ENCODE assay signal across 8 cellular contexts in the genomic region with DNA sequence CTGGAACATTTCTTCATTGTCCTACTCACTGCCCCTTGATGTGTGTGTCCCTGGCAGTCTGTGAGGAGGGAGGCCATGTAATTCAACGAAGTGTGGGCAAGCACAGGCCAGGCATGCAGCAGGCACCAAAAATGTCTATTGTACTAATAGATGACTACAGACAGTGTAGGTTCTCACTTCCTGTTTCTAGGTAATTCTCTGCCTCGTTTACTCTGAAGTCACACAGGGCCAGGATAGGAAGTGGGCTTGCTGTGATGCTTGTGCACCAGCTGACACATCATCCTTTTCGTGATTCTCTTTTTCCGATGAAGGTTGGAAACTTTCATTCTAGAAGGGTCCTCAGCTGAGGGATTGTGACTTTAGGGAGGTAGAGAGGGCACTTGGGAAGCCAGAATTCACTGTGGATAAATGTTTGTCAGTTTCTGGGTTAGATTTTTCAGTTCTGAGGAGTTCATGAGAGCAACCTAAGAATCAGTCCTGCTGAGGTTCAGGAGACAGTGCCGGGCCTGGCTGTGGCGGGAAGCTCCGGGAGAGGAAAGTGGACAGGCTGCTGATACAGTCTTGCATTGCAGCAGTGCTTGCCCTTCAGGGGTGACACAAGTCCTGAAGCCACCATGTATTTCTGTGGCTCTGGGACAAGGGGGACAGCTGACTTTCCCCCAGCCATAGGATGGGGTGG. TPM values are rescaled to one million over a fixed set of nuclear protein-coding genes. Genes with fewer than 3 reads are reported as not detected.
DNase-seq lines count a peak whose midpoint lies in the region; ATAC-seq and TF ChIP-seq lines count a peak whose summit lies in the region.

No MANE protein-coding gene starts in this region.

- H3K79me2 ChIP-seq in mammary epithelial cell (ENCODE audit: insufficient read depth, low read length), result peaks cover 2% of the 10 kb centered on the region

- H3K36me3 ChIP-seq in mammary epithelial cell (ENCODE audit: insufficient read depth, low read length), result no peaks in the 10 kb centered on the region
- no peaks in the 10 kb centered on the region for H3K36me3 ChIP-seq in spleen

- H3K9ac ChIP-seq in mammary epithelial cell (ENCODE audit: insufficient read depth, low read length), result no peak overlapping the region

- H3K9me3 Mint-ChIP-seq in MCF 10A (ENCODE audit: unreplicated experiment), result no peaks in the 10 kb centered on the region
- no peaks in the 10 kb centered on the region for H3K9me3 Mint-ChIP-seq in activated CD4-positive, alpha-beta memory T cell treated with anti-CD3 and anti-CD28 coated beads, Interleukin-2, amount 10 ng/mL, durations not matched to agents 7 days and 5 days

- no peak overlapping the region for H3K4me3 ChIP-seq in mammary epithelial cell (replicated peaks in 1 of 3; ENCODE audit: insufficient read depth in 1 of 3, low read depth in 2 of 3, low read length in 3 of 3)
- H3K4me3 ChIP-seq in spleen, result no peak overlapping the region

- TF ChIP-seq CTCF in mammary epithelial cell (conservative IDR thresholded peaks at IDR 0.05 in 1 of 2, IDR thresholded peaks at IDR 0.05 in 1 of 2; ENCODE audit: extremely low read depth in 1 of 2, insufficient read depth in 1 of 2, low read depth in 1 of 2, low read length in 2 of 2) (no peak), MCF 10A (IDR thresholded peaks at IDR 0.05; ENCODE audit: unreplicated experiment) (no peak), spleen (IDR thresholded peaks at IDR 0.05 in 8 of 11, conservative IDR thresholded peaks at IDR 0.05 in 3 of 11) (no peak)

- no peak overlapping the region for H3K4me2 ChIP-seq in mammary epithelial cell (ENCODE audit: insufficient read depth, low read depth, low read length)

- CTCF ChIA-PET in mammary epithelial cell (lab: Charles Lee; ENCODE audit: low non-redundant PET) (no interaction called here), MCF 10A (lab: Yijun Ruan, JAX) (interaction anchor here (0.5 to 0.6 kb wide), 2 partner anchors 23 to 74 kb away, joined by 3 to 4 read pairs; no protein-coding TSS in a partner anchor)
- CTCF ChIA-PET in activated CD4-positive, alpha-beta memory T cell treated with anti-CD3 and anti-CD28 coated beads, Interleukin-2, amount 10 ng/mL, durations not matched to agents 7 days and 5 days (lab: Charles Lee), result interaction anchor here (0.9 to 4.6 kb wide), 4 partner anchors 78 to 118 kb away, joined by 3 to 27 read pairs (median 4); partner anchors contain the start of gene AHCYL1

- H3K4me3 Mint-ChIP-seq in MCF 10A (ENCODE audit: unreplicated experiment), result no peak overlapping the region
- H3K4me3 Mint-ChIP-seq in activated CD4-positive, alpha-beta memory T cell treated with anti-CD3 and anti-CD28 coated beads, Interleukin-2, amount 10 ng/mL, durations not matched to agents 7 days and 5 days, result peak overlapping the region; percentile 65

- no peaks in the 10 kb centered on the region for H3K36me3 Mint-ChIP-seq in MCF 10A (ENCODE audit: insufficient read depth, unreplicated experiment)
- peaks cover 3% of the 10 kb centered on the region for H3K36me3 Mint-ChIP-seq in activated CD4-positive, alpha-beta memory T cell treated with anti-CD3 and anti-CD28 coated beads, Interleukin-2, amount 10 ng/mL, durations not matched to agents 7 days and 5 days (ENCODE audit: low read depth)

- in situ Hi-C loops in mammary epithelial cell (cut with MboI; ENCODE audit: low sequenced_read_pairs in 2 of 2), result loop anchor here in 1 of 2 donors (25.0 kb wide), 1 partner anchor 119 kb away; no protein-coding TSS in a partner anchor

- H3K4me1 ChIP-seq in mammary epithelial cell (ENCODE audit: insufficient read depth, low read length), result peaks cover 33% of the 10 kb centered on the region
- H3K4me1 ChIP-seq in spleen, result peaks cover 27 to 75% (median 52%) of the 10 kb centered on the region in 6 donors

- POLR2A ChIA-PET in MCF 10A (lab: Yijun Ruan, JAX), result no interaction called here
- POLR2A ChIA-PET in activated CD4-positive, alpha-beta memory T cell treated with anti-CD3 and anti-CD28 coated beads, Interleukin-2, amount 10 ng/mL, durations not matched to agents 7 days and 5 days (lab: Charles Lee), result interaction anchor here (0.9 to 8.0 kb wide), 15 partner anchors 8 to 131 kb away, joined by 3 to 62 read pairs (median 4); partner anchors contain the start of gene AHCYL1

- intact Hi-C loops in mammary epithelial cell (cut with micrococcal nuclease) (no loop called here), MCF 10A (cut with micrococcal nuclease) (no loop called here), spleen (cut with DNase I; ENCODE audit: low total_unique reads) (loop anchor here (10.0 kb wide), 1 partner anchor 111 kb away; no protein-coding TSS in a partner anchor)

- no peaks in the 10 kb centered on the region for H4K20me1 ChIP-seq in mammary epithelial cell (ENCODE audit: insufficient read depth, low read length)

- H3K27ac Mint-ChIP-seq in MCF 10A (ENCODE audit: low read depth, unreplicated experiment), result no peak overlapping the region
- H3K27ac Mint-ChIP-seq in activated CD4-positive, alpha-beta memory T cell treated with anti-CD3 and anti-CD28 coated beads, Interleukin-2, amount 10 ng/mL, durations not matched to agents 7 days and 5 days, result peak overlapping the region; percentile 95

- H3K27ac ChIP-seq in mammary epithelial cell (ENCODE audit: insufficient read depth, low read depth, low read length), result no peak overlapping the region
- peak overlapping the region; percentile 36 to 87 (median 71) for H3K27ac ChIP-seq in spleen

- no peak for TF ChIP-seq POLR2A in spleen (IDR thresholded peaks at IDR 0.05)

- ATAC-seq in HG03520 (IDR thresholded peaks at IDR 0.05; ENCODE audit: unreplicated experiment), result peak; percentile 88

- H3K9me3 ChIP-seq in mammary epithelial cell (replicated peaks; ENCODE audit: insufficient read depth, low read length), result no peaks in the 10 kb centered on the region
- no peaks in the 10 kb centered on the region for H3K9me3 ChIP-seq in spleen

- BruUV-seq in mammary epithelial cell (replicated peaks; lab: Mats Ljungman, UMichigan) (no TSS peak), MCF 10A (replicated peaks; lab: Mats Ljungman, UMichigan) (no TSS peak)

- dilution Hi-C loops in mammary epithelial cell (cut with HindIII; ENCODE audit: low sequenced_read_pairs), result no loop called here

- no peaks in the 10 kb centered on the region for H3K27me3 ChIP-seq in mammary epithelial cell (ENCODE audit: insufficient read depth, low read length)
- peaks cover 0 to 25% (median 0%) of the 10 kb centered on the region in 7 donors for H3K27me3 ChIP-seq in spleen (replicated peaks in 1 of 7)

- peaks cover 8% of the 10 kb centered on the region for H3K4me1 Mint-ChIP-seq in MCF 10A (ENCODE audit: insufficient read depth, unreplicated experiment)
- peaks cover 63% of the 10 kb centered on the region for H3K4me1 Mint-ChIP-seq in activated CD4-positive, alpha-beta memory T cell treated with anti-CD3 and anti-CD28 coated beads, Interleukin-2, amount 10 ng/mL, durations not matched to agents 7 days and 5 days

- 76% methylated on average over 7 of the region's 7 CpGs for WGBS in mammary epithelial cell (ENCODE audit: low coverage, missing lambda C conversion rate)
- WGBS in spleen, 5 donors, result 45 to 62% (median 59%) methylated on average over 7 of the region's 7 CpGs

- no peak for DNase-seq in mammary epithelial cell
- no peak for DNase-seq in MCF 10A (ENCODE audit: unreplicated experiment)
- DNase-seq in activated CD4-positive, alpha-beta memory T cell treated with anti-CD3 and anti-CD28 coated beads, Interleukin-2, amount 10 ng/mL, durations not matched to agents 7 days and 5 days, result peak; percentile 74
- no peak for DNase-seq in spleen
- DNase-seq in HuH-7.5 (ENCODE audit: low spot score), result no peak
- DNase-seq in ecto neural progenitor cell (ENCODE audit: low spot score), result no peak
- no peak for DNase-seq in NCI-H774 (lab: John Stamatoyannopoulos, UW)

- H2AFZ ChIP-seq in mammary epithelial cell (ENCODE audit: low read depth, low read length), result peak overlapping the region; percentile 1

- H3K27me3 Mint-ChIP-seq in MCF 10A (ENCODE audit: insufficient read depth, unreplicated experiment), result no peaks in the 10 kb centered on the region
- no peaks in the 10 kb centered on the region for H3K27me3 Mint-ChIP-seq in activated CD4-positive, alpha-beta memory T cell treated with anti-CD3 and anti-CD28 coated beads, Interleukin-2, amount 10 ng/mL, durations not matched to agents 7 days and 5 days

RNA-seq across cellular contexts. Expression of gene CSF1, which starts 4.3 kb away (rescaled TPM):
- total RNA-seq in mammary epithelial cell (10 to 100 TPM in 1 of 2 donors, 1 to 10 TPM in 1; 5.6 to 29.5 TPM), MCF 10A (2022) (6.3 and 11.7 TPM in 2 replicates), spleen (100 to 1,000 TPM in 4 of 7 donors, 10 to 100 TPM in 3; 54.2 to 207 (median 112) TPM)
- polyA plus RNA-seq in mammary epithelial cell (9.9 TPM), spleen (10 to 100 TPM in 1 of 3 donors, 1 to 10 TPM in 2; 5.8 to 17.3 (median 8.1) TPM)
- polyA minus RNA-seq in mammary epithelial cell, result 7.5 TPM
- 10 to 100 TPM; 89.4 to 94.2 TPM for total RNA-seq in activated CD4-positive, alpha-beta memory T cell treated with anti-CD3 and anti-CD28 coated beads, Interleukin-2, amount 10 ng/mL, durations not matched to agents 7 days and 5 days
